ENCODE assay signal across 1 cellular context in the genomic region with DNA sequence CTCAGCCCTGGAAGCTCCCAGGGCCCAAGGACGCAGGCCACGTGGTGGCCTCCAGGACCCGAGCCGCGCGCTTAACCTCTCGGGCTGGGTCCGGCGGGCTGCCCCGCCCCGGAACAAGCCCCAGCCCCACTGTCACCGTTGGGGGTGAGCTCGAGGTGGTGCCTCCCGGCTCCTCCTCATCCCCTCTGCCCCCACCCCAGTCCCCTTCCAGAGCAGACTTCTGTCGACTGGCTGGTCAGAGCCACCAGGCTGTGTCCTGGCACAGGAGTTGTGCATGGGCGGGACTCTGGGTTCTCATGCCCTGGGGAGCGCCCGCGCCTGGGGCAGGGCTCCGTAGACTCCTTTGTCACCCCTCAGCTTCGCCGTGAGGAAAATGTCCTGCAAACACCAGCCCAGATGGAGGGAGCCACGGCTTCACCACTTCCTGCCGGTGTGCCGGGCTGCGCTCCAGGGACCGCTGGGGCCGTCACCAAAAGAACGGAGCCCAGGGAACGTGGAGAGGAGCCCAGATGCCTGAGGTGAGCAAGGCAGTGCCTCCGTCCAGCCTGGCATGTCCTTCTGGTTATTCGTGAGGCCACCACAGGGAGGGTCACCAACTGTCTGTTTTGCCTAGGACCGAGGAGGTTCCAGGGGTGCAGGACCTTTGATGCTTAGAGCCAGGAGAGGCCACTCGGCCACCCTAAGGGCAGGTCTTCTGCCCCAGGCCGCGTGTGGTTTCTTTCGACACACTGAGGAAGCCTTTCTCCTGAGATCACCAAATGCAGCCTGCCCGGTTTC.
TF ChIP-seq lines count a peak whose summit lies in the region.

No MANE protein-coding gene starts in this region.

TF ChIP-seq in HepG2, 621 proteins besides CTCF, POLR2A, EP300 and RAD21 (continued from another document and continues in another):
- TF ChIP-seq MZF1 (CRISPR knock-in tag; IDR thresholded peaks at IDR 0.05; ENCODE audit: borderline replicate concordance) (no peak), ZSCAN29 (CRISPR knock-in tag; conservative IDR thresholded peaks at IDR 0.05) (0 out of 2 replicates have a peak, but pooled peaks have one; percentile 77), ZNF30 (CRISPR knock-in tag; IDR thresholded peaks at IDR 0.05) (no peak), CCDC6 (CRISPR knock-in tag; IDR thresholded peaks at IDR 0.05) (peak; percentile 13; the same call in 1 of the 2 replicates), ZNF577 (CRISPR knock-in tag; IDR thresholded peaks at IDR 0.05; ENCODE audit: borderline replicate concordance, low read depth) (no peak), SIN3B (IDR thresholded peaks at IDR 0.05; ENCODE audit: low read length) (no peak), ZNF496 (CRISPR knock-in tag; IDR thresholded peaks at IDR 0.05; ENCODE audit: insufficient replicate concordance) (no peak), ZFP82 (CRISPR knock-in tag; IDR thresholded peaks at IDR 0.05; ENCODE audit: borderline replicate concordance) (0 out of 2 replicates have a peak, but pooled peaks have one; percentile 44), ZNF296 (CRISPR knock-in tag; conservative IDR thresholded peaks at IDR 0.05) (no peak), MTA1 (CRISPR knock-in tag; IDR thresholded peaks at IDR 0.05; ENCODE audit: borderline replicate concordance) (0 out of 2 replicates have a peak, but pooled peaks have one; percentile 41), ZNF83 (CRISPR knock-in tag; IDR thresholded peaks at IDR 0.05; ENCODE audit: borderline replicate concordance) (peak; percentile 81; the same call in 1 of the 2 replicates), CEBPG (CRISPR knock-in tag; IDR thresholded peaks at IDR 0.05) (no peak), FOXM1 (CRISPR knock-in tag; IDR thresholded peaks at IDR 0.05) (no peak), ZSCAN31 (CRISPR knock-in tag; IDR thresholded peaks at IDR 0.05; ENCODE audit: low read depth) (no peak), ELF4 (CRISPR knock-in tag; IDR thresholded peaks at IDR 0.05; ENCODE audit: borderline replicate concordance) (no peak), ZNF670 (CRISPR knock-in tag; IDR thresholded peaks at IDR 0.05; ENCODE audit: borderline replicate concordance) (no peak), AGO2 (optimal IDR thresholded peaks at IDR 0.05; ENCODE audit: low read depth, low read length) (no peak), RFX5 (IDR thresholded peaks at IDR 0.05; ENCODE audit: low read depth, low read length) (no peak), NFYB (CRISPR knock-in tag; IDR thresholded peaks at IDR 0.05) (no peak), FOXK1 (CRISPR knock-in tag; IDR thresholded peaks at IDR 0.05; ENCODE audit: borderline replicate concordance, low read depth) (no peak), KDM4B (CRISPR knock-in tag; IDR thresholded peaks at IDR 0.05) (0 out of 2 replicates have a peak, but pooled peaks have one; percentile 9), PLRG1 (conservative IDR thresholded peaks at IDR 0.05) (no peak), ZNF709 (CRISPR knock-in tag; IDR thresholded peaks at IDR 0.05) (no peak), ZNF674 (CRISPR knock-in tag; IDR thresholded peaks at IDR 0.05; ENCODE audit: low read depth) (no peak), ZNF446 (CRISPR knock-in tag; IDR thresholded peaks at IDR 0.05) (no peak), SOX5 (CRISPR knock-in tag; IDR thresholded peaks at IDR 0.05; ENCODE audit: borderline replicate concordance) (peak; percentile 28; the same call in 1 of the 2 replicates), ZNF484 (CRISPR knock-in tag; IDR thresholded peaks at IDR 0.05; ENCODE audit: borderline replicate concordance, low read depth) (no peak), MYNN (CRISPR knock-in tag; IDR thresholded peaks at IDR 0.05; ENCODE audit: low read depth) (no peak), ZBTB38 (CRISPR knock-in tag; IDR thresholded peaks at IDR 0.05) (peak; percentile 93), ATM (IDR thresholded peaks at IDR 0.05; ENCODE audit: borderline replicate concordance) (no peak), WIZ (CRISPR knock-in tag; IDR thresholded peaks at IDR 0.05) (no peak)
- TF ChIP-seq, protein P1, sequence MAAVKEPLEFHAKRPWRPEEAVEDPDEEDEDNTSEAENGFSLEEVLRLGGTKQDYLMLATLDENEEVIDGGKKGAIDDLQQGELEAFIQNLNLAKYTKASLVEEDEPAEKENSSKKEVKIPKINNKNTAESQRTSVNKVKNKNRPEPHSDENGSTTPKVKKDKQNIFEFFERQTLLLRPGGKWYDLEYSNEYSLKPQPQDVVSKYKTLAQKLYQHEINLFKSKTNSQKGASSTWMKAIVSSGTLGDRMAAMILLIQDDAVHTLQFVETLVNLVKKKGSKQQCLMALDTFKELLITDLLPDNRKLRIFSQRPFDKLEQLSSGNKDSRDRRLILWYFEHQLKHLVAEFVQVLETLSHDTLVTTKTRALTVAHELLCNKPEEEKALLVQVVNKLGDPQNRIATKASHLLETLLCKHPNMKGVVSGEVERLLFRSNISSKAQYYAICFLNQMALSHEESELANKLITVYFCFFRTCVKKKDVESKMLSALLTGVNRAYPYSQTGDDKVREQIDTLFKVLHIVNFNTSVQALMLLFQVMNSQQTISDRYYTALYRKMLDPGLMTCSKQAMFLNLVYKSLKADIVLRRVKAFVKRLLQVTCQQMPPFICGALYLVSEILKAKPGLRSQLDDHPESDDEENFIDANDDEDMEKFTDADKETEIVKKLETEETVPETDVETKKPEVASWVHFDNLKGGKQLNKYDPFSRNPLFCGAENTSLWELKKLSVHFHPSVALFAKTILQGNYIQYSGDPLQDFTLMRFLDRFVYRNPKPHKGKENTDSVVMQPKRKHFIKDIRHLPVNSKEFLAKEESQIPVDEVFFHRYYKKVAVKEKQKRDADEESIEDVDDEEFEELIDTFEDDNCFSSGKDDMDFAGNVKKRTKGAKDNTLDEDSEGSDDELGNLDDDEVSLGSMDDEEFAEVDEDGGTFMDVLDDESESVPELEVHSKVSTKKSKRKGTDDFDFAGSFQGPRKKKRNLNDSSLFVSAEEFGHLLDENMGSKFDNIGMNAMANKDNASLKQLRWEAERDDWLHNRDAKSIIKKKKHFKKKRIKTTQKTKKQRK (IDR thresholded peaks at IDR 0.05; ENCODE audit: low read length) = no peak
- TF ChIP-seq, protein P2, sequence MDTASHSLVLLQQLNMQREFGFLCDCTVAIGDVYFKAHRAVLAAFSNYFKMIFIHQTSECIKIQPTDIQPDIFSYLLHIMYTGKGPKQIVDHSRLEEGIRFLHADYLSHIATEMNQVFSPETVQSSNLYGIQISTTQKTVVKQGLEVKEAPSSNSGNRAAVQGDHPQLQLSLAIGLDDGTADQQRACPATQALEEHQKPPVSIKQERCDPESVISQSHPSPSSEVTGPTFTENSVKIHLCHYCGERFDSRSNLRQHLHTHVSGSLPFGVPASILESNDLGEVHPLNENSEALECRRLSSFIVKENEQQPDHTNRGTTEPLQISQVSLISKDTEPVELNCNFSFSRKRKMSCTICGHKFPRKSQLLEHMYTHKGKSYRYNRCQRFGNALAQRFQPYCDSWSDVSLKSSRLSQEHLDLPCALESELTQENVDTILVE (CRISPR knock-in tag; IDR thresholded peaks at IDR 0.05) = no peak
- TF ChIP-seq, protein P3, sequence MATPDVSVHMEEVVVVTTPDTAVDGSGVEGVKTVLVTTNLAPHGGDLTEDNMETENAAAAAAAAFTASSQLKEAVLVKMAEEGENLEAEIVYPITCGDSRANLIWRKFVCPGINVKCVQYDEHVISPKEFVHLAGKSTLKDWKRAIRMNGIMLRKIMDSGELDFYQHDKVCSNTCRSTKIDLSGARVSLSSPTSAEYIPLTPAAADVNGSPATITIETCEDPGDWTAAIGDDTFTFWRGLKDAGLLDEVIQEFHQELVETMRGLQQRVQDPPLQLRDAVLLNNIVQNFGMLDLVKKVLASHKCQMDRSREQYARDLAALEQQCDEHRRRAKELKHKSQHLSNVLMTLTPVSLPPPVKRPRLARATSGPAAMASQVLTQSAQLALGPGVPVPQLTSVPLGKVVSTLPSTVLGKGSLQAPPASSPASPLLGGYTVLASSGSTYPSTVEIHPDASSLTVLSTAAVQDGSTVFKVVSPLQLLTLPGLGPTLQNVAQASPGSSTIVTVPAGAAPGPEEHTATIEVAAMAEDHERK (CRISPR knock-in tag; IDR thresholded peaks at IDR 0.05; ENCODE audit: low read depth) = no peak
- TF ChIP-seq, protein P4, sequence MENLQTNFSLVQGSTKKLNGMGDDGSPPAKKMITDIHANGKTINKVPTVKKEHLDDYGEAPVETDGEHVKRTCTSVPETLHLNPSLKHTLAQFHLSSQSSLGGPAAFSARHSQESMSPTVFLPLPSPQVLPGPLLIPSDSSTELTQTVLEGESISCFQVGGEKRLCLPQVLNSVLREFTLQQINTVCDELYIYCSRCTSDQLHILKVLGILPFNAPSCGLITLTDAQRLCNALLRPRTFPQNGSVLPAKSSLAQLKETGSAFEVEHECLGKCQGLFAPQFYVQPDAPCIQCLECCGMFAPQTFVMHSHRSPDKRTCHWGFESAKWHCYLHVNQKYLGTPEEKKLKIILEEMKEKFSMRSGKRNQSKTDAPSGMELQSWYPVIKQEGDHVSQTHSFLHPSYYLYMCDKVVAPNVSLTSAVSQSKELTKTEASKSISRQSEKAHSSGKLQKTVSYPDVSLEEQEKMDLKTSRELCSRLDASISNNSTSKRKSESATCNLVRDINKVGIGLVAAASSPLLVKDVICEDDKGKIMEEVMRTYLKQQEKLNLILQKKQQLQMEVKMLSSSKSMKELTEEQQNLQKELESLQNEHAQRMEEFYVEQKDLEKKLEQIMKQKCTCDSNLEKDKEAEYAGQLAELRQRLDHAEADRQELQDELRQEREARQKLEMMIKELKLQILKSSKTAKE (CRISPR knock-in tag; IDR thresholded peaks at IDR 0.05; ENCODE audit: borderline replicate concordance) = peak; percentile 53; the same call in 1 of the 2 replicates
- TF ChIP-seq, protein P5, sequence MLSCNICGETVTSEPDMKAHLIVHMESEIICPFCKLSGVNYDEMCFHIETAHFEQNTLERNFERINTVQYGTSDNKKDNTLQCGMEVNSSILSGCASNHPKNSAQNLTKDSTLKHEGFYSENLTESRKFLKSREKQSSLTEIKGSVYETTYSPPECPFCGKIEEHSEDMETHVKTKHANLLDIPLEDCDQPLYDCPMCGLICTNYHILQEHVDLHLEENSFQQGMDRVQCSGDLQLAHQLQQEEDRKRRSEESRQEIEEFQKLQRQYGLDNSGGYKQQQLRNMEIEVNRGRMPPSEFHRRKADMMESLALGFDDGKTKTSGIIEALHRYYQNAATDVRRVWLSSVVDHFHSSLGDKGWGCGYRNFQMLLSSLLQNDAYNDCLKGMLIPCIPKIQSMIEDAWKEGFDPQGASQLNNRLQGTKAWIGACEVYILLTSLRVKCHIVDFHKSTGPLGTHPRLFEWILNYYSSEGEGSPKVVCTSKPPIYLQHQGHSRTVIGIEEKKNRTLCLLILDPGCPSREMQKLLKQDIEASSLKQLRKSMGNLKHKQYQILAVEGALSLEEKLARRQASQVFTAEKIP (CRISPR knock-in tag; IDR thresholded peaks at IDR 0.05; ENCODE audit: borderline replicate concordance) = no peak
- TF ChIP-seq, protein P6, sequence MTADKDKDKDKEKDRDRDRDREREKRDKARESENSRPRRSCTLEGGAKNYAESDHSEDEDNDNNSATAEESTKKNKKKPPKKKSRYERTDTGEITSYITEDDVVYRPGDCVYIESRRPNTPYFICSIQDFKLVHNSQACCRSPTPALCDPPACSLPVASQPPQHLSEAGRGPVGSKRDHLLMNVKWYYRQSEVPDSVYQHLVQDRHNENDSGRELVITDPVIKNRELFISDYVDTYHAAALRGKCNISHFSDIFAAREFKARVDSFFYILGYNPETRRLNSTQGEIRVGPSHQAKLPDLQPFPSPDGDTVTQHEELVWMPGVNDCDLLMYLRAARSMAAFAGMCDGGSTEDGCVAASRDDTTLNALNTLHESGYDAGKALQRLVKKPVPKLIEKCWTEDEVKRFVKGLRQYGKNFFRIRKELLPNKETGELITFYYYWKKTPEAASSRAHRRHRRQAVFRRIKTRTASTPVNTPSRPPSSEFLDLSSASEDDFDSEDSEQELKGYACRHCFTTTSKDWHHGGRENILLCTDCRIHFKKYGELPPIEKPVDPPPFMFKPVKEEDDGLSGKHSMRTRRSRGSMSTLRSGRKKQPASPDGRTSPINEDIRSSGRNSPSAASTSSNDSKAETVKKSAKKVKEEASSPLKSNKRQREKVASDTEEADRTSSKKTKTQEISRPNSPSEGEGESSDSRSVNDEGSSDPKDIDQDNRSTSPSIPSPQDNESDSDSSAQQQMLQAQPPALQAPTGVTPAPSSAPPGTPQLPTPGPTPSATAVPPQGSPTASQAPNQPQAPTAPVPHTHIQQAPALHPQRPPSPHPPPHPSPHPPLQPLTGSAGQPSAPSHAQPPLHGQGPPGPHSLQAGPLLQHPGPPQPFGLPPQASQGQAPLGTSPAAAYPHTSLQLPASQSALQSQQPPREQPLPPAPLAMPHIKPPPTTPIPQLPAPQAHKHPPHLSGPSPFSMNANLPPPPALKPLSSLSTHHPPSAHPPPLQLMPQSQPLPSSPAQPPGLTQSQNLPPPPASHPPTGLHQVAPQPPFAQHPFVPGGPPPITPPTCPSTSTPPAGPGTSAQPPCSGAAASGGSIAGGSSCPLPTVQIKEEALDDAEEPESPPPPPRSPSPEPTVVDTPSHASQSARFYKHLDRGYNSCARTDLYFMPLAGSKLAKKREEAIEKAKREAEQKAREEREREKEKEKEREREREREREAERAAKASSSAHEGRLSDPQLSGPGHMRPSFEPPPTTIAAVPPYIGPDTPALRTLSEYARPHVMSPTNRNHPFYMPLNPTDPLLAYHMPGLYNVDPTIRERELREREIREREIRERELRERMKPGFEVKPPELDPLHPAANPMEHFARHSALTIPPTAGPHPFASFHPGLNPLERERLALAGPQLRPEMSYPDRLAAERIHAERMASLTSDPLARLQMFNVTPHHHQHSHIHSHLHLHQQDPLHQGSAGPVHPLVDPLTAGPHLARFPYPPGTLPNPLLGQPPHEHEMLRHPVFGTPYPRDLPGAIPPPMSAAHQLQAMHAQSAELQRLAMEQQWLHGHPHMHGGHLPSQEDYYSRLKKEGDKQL (CRISPR knock-in tag; IDR thresholded peaks at IDR 0.05; ENCODE audit: low read depth) = no peak; the same call in 1 of the 2 replicates
- TF ChIP-seq, protein P7, sequence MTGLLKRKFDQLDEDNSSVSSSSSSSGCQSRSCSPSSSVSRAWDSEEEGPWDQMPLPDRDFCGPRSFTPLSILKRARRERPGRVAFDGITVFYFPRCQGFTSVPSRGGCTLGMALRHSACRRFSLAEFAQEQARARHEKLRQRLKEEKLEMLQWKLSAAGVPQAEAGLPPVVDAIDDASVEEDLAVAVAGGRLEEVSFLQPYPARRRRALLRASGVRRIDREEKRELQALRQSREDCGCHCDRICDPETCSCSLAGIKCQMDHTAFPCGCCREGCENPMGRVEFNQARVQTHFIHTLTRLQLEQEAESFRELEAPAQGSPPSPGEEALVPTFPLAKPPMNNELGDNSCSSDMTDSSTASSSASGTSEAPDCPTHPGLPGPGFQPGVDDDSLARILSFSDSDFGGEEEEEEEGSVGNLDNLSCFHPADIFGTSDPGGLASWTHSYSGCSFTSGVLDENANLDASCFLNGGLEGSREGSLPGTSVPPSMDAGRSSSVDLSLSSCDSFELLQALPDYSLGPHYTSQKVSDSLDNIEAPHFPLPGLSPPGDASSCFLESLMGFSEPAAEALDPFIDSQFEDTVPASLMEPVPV (CRISPR knock-in tag; IDR thresholded peaks at IDR 0.05) = peak; percentile 39; the same call in 1 of the 2 replicates
- TF ChIP-seq, protein P8, sequence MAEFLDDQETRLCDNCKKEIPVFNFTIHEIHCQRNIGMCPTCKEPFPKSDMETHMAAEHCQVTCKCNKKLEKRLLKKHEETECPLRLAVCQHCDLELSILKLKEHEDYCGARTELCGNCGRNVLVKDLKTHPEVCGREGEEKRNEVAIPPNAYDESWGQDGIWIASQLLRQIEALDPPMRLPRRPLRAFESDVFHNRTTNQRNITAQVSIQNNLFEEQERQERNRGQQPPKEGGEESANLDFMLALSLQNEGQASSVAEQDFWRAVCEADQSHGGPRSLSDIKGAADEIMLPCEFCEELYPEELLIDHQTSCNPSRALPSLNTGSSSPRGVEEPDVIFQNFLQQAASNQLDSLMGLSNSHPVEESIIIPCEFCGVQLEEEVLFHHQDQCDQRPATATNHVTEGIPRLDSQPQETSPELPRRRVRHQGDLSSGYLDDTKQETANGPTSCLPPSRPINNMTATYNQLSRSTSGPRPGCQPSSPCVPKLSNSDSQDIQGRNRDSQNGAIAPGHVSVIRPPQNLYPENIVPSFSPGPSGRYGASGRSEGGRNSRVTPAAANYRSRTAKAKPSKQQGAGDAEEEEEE (CRISPR knock-in tag; IDR thresholded peaks at IDR 0.05; ENCODE audit: borderline replicate concordance) = no peak
